ENCODE assay signal across 18 cellular contexts in genomic region chr3:108455212-108455705, GRCh38. TPM values are rescaled to one million over a fixed set of nuclear protein-coding genes. Genes with fewer than 3 reads are reported as not detected.
DNase-seq lines count a peak whose midpoint lies in the region; ATAC-seq, FAIRE-seq and TF ChIP-seq lines count a peak whose summit lies in the region.
"Had no signal": no experiment of that assay in that cellular context is flagged by ENCODE, and none has a peak within 500 bp of the region (broad histone marks: within the 10 kb centered on the region; RNA-seq: fewer than 3 reads in every experiment).

No MANE protein-coding gene starts in this region.

- DNase-seq in ELR (ENCODE audit: low read depth) (peak; percentile 57), IMR-90 (peak; percentile 41), astrocyte (ENCODE audit: low read depth) (peak; percentile 20), endothelial cell of umbilical vein (ENCODE audit: low read depth, low spot score) (peak; percentile 36), NCI-H748 (lab: John Stamatoyannopoulos, UW; ENCODE audit: unreplicated experiment) (no peak), HTR-8/SVneo (ENCODE audit: insufficient read length, low spot score) (no peak), NCI-H2171 (lab: John Stamatoyannopoulos, UW) (no peak), NCI-H1417 (lab: John Stamatoyannopoulos, UW) (no peak)
- DNase-seq: C1 segment of cervical spinal cord; Calu3; CD4-positive, alpha-beta T cell; DMS 273 treated with DMSO at 0.1 percent for 48 hours; HFFc6 had no signal

- FAIRE-seq in astrocyte (lab: Jason Lieb, UNC) (peak; percentile 56), endothelial cell of umbilical vein (lab: Jason Lieb, UNC) (no peak), HTR-8/SVneo (lab: Jason Lieb, UNC) (no peak)
- FAIRE-seq: GM12891, H1 had no signal

- H3K4me3 Mint-ChIP-seq in astrocyte (ENCODE audit: unreplicated experiment) = no peak overlapping the region
- H3K4me3 Mint-ChIP-seq: B cell; CD4-positive, alpha-beta T cell; HFFc6; IgD-negative memory B cell had no signal

- TF ChIP-seq CTCF in IMR-90 (conservative IDR thresholded peaks at IDR 0.05; ENCODE audit: low read depth, low read length) (no peak), astrocyte (IDR thresholded peaks at IDR 0.05; ENCODE audit: insufficient read depth, low read depth, low read length) (no peak), endothelial cell of umbilical vein (IDR thresholded peaks at IDR 0.05; ENCODE audit: extremely low read depth in 1 of 2, insufficient read depth in 1 of 2, low read depth in 1 of 2, low read length in 2 of 2) (no peak)

- no peak overlapping the region for H2AK5ac ChIP-seq in IMR-90 (ENCODE audit: low read depth, low read length)

- WGBS in IMR-90 (ENCODE audit: extremely low coverage in 2 of 2, insufficient read length in 1 of 2), 2 experiments = 67% methylated on average over 1 of the region's 2 CpGs; no CpG with 5 or more reads in 1 of the 2 experiments

- H4K91ac ChIP-seq in IMR-90 (ENCODE audit: insufficient read depth, low read depth, low read length) = no peak overlapping the region

- TF ChIP-seq POLR2A in IMR-90 (IDR thresholded peaks at IDR 0.05; ENCODE audit: low read depth, low read length) = no peak
- TF ChIP-seq POLR2A in endothelial cell of umbilical vein (IDR thresholded peaks at IDR 0.05; ENCODE audit: low read depth, low read length) = no peak

- H3K36me3 ChIP-seq in IMR-90 (ENCODE audit: control insufficient read depth, insufficient read depth, low read length) = no peaks in the 10 kb centered on the region
- H3K36me3 ChIP-seq in astrocyte (ENCODE audit: insufficient read depth, low read length) = no peaks in the 10 kb centered on the region
- H3K36me3 ChIP-seq in endothelial cell of umbilical vein (ENCODE audit: control insufficient read depth in 2 of 2, extremely low read depth in 1 of 2, insufficient read depth in 2 of 2, low read length in 2 of 2) = no peaks in the 10 kb centered on the region
- H3K36me3 ChIP-seq: HAP-1 had no signal

- no peak overlapping the region for H3K4ac ChIP-seq in IMR-90 (ENCODE audit: low read depth, low read length)

- H3K9ac ChIP-seq in IMR-90 (ENCODE audit: low read depth, low read length) (no peak overlapping the region), astrocyte (ENCODE audit: low read length) (no peak overlapping the region), endothelial cell of umbilical vein (replicated peaks; ENCODE audit: extremely low read depth, insufficient read depth, low read length) (no peak overlapping the region)

- H3K9me1 ChIP-seq in IMR-90 (ENCODE audit: insufficient read depth, low read length) (no peaks in the 10 kb centered on the region), endothelial cell of umbilical vein (replicated peaks; ENCODE audit: control insufficient read depth, extremely low read depth, insufficient read depth, low read length) (no peaks in the 10 kb centered on the region)

- H3K4me2 ChIP-seq in IMR-90 (ENCODE audit: low read depth, low read length) (peak overlapping the region; percentile 30; the same call in 1 of the 2 replicates), astrocyte (ENCODE audit: low read length) (no peak overlapping the region), endothelial cell of umbilical vein (ENCODE audit: insufficient read depth, low read length) (no peak overlapping the region)

- ATAC-seq in IMR-90 (ENCODE audit: low read depth) = no peak

- no peak overlapping the region for H2AK9ac ChIP-seq in IMR-90 (replicated peaks; ENCODE audit: low read depth, low read length, poor library complexity)

- H2AFZ ChIP-seq in IMR-90 (replicated peaks; ENCODE audit: low read length, poor library complexity) = no peak overlapping the region
- no peak overlapping the region for H2AFZ ChIP-seq in astrocyte (ENCODE audit: low read depth, low read length)
- no peak overlapping the region for H2AFZ ChIP-seq in endothelial cell of umbilical vein (ENCODE audit: low read depth, low read length)

- no peak overlapping the region for H2BK120ac ChIP-seq in IMR-90 (ENCODE audit: low read depth, low read length)

- no peak overlapping the region for H3K14ac ChIP-seq in IMR-90 (replicated peaks; ENCODE audit: low read depth, low read length)

- in situ Hi-C loops in IMR-90 (cut with MboI; ENCODE audit: low sequenced_read_pairs) = no loop called here

- POLR2A ChIA-PET in IMR-90 (lab: Charles Lee; ENCODE audit: unreplicated experiment) (no interaction called here), endothelial cell of umbilical vein (lab: Charles Lee) (interaction anchor here (0.7 kb wide), 1 partner anchor 597 kb away, joined by 3 read pairs; no protein-coding TSS in a partner anchor)

- no peak overlapping the region for H2BK15ac ChIP-seq in IMR-90 (ENCODE audit: low read depth, low read length)

- no peaks in the 10 kb centered on the region for H3K79me2 ChIP-seq in astrocyte (ENCODE audit: insufficient read depth, low read length)
- H3K79me2 ChIP-seq in endothelial cell of umbilical vein (ENCODE audit: control insufficient read depth, insufficient read depth, low read length) = no peaks in the 10 kb centered on the region

- CTCF ChIA-PET in IMR-90 (lab: Yijun Ruan, JAX) = interaction anchor here (0.9 kb wide), 1 partner anchor 11 kb away, joined by 3 read pairs; no protein-coding TSS in a partner anchor
- CTCF ChIA-PET in endothelial cell of umbilical vein (lab: Charles Lee) = interaction anchor here (0.7 to 1.4 kb wide), 3 partner anchors 23 to 419 kb away, joined by 3 to 10 read pairs (median 3); no protein-coding TSS in a partner anchor

- no peaks in the 10 kb centered on the region for H3K4me1 Mint-ChIP-seq in astrocyte (ENCODE audit: low read depth, unreplicated experiment)
- H3K4me1 Mint-ChIP-seq: B cell, IgD-negative memory B cell had no signal

- H3K4me3 ChIP-seq in IMR-90 (ENCODE audit: insufficient read depth, low read depth, low read length) (no peak overlapping the region), astrocyte (ENCODE audit: insufficient read depth, low read depth, low read length) (no peak overlapping the region), endothelial cell of umbilical vein (replicated peaks in 1 of 3; ENCODE audit: insufficient read depth in 1 of 3, low read depth in 1 of 3, low read length in 3 of 3) (no peak overlapping the region)
- H3K4me3 ChIP-seq: HAP-1 had no signal

- peak overlapping the region; percentile 27; the same call in 1 of the 2 replicates for H3K18ac ChIP-seq in IMR-90 (ENCODE audit: low read depth, low read length)

- H3K27ac ChIP-seq in IMR-90 (ENCODE audit: insufficient read depth, low read length) (no peak overlapping the region), astrocyte (ENCODE audit: low read depth, low read length) (no peak overlapping the region), endothelial cell of umbilical vein (ENCODE audit: insufficient read depth, low read depth, low read length) (no peak overlapping the region)

- no peaks in the 10 kb centered on the region for H3K36me3 Mint-ChIP-seq in astrocyte (ENCODE audit: low read depth, unreplicated experiment)

- H2BK20ac ChIP-seq in IMR-90 (ENCODE audit: low read depth, low read length) = no peak overlapping the region

- BruUV-seq in IMR-90 (replicated peaks; lab: Mats Ljungman, UMichigan) = no TSS peak
- BruUV-seq in endothelial cell of umbilical vein (replicated peaks; lab: Mats Ljungman, UMichigan) = no TSS peak

- H4K8ac ChIP-seq in IMR-90 (ENCODE audit: low read depth in 2 of 2, low read length in 2 of 2) = no peak overlapping the region

- H4K20me1 ChIP-seq in IMR-90 (ENCODE audit: insufficient read depth, low read length) (no peaks in the 10 kb centered on the region), astrocyte (ENCODE audit: insufficient read depth, low read length) (no peaks in the 10 kb centered on the region), endothelial cell of umbilical vein (replicated peaks; ENCODE audit: control insufficient read depth, extremely low read depth, insufficient read depth, low read length) (no peaks in the 10 kb centered on the region)

- peaks cover 2% of the 10 kb centered on the region for H3K4me1 ChIP-seq in IMR-90 (ENCODE audit: control insufficient read depth, insufficient read depth, low read length)
- H3K4me1 ChIP-seq in astrocyte (ENCODE audit: insufficient read depth, low read length) = peaks cover 7% of the 10 kb centered on the region
- peaks cover 4% of the 10 kb centered on the region for H3K4me1 ChIP-seq in endothelial cell of umbilical vein (ENCODE audit: control insufficient read depth, extremely low read depth, insufficient read depth, low read length)
- H3K4me1 ChIP-seq: HAP-1 had no signal

- no peak for TF ChIP-seq RAD21 in IMR-90 (IDR thresholded peaks at IDR 0.05; ENCODE audit: low read length)

- no peaks in the 10 kb centered on the region for H3K9me3 Mint-ChIP-seq in astrocyte (ENCODE audit: unreplicated experiment)
- H3K9me3 Mint-ChIP-seq: HFFc6 had no signal

- no peak overlapping the region for H4K5ac ChIP-seq in IMR-90 (ENCODE audit: low read depth, low read length)

- H3K23ac ChIP-seq in IMR-90 (ENCODE audit: low read depth, low read length) = no peak overlapping the region

- H3K27me3 ChIP-seq in IMR-90 (ENCODE audit: control insufficient read depth, insufficient read depth, low read length) (no peaks in the 10 kb centered on the region), astrocyte (ENCODE audit: insufficient read depth, low read length) (no peaks in the 10 kb centered on the region), endothelial cell of umbilical vein (ENCODE audit: control insufficient read depth in 2 of 2, insufficient read depth in 2 of 2, low read length in 2 of 2) (no peaks in the 10 kb centered on the region)

- dilution Hi-C loops in IMR-90 (cut with HindIII; ENCODE audit: low sequenced_read_pairs, unreplicated experiment) (no loop called here), endothelial cell of umbilical vein (cut with MboI; ENCODE audit: extremely low pct_ligation_motif_present, low sequenced_read_pairs) (no loop called here)

- H3K27me3 Mint-ChIP-seq in astrocyte (ENCODE audit: low read depth, unreplicated experiment) = no peaks in the 10 kb centered on the region
- H3K27me3 Mint-ChIP-seq: B cell had no signal

- H3K9me3 ChIP-seq in IMR-90 (ENCODE audit: control insufficient read depth, insufficient read depth, low read length) = no peaks in the 10 kb centered on the region
- no peaks in the 10 kb centered on the region for H3K9me3 ChIP-seq in astrocyte (ENCODE audit: insufficient read depth, low read depth, low read length)
- H3K9me3 ChIP-seq in endothelial cell of umbilical vein (replicated peaks; ENCODE audit: control insufficient read depth, insufficient read depth, low read length) = no peaks in the 10 kb centered on the region
- H3K9me3 ChIP-seq: HAP-1 had no signal

- intact Hi-C loops in IMR-90 (cut with micrococcal nuclease) (no loop called here), endothelial cell of umbilical vein (cut with micrococcal nuclease) (no loop called here)

- no peak overlapping the region for H3K56ac ChIP-seq in IMR-90 (ENCODE audit: extremely low read depth, insufficient read depth, low read length)

- no peak overlapping the region for H2BK5ac ChIP-seq in IMR-90 (ENCODE audit: low read depth, low read length, poor library complexity, severe bottlenecking)

- no peaks in the 10 kb centered on the region for H3K79me1 ChIP-seq in IMR-90 (ENCODE audit: low read depth in 1 of 2, low read length in 2 of 2)

- no peak overlapping the region for H3K27ac Mint-ChIP-seq in astrocyte (ENCODE audit: unreplicated experiment)
- H3K27ac Mint-ChIP-seq: B cell; CD4-positive, alpha-beta T cell; IgD-negative memory B cell had no signal

RNA-seq across cellular contexts. Expression of gene MYH15, which starts 55.1 kb away (rescaled TPM):
- 0.28 and 0.36 TPM in 2 replicates for total RNA-seq in IMR-90 (2012; rRNA removed)
- polyA plus RNA-seq in IMR-90 (2012; rRNA removed) = 0.09 and 0.10 TPM in 2 replicates
- polyA plus RNA-seq in IMR-90 (2012; cell fraction: cytosol; rRNA removed) = 0.03 TPM in 1 of 2 replicates, not detected in the other
- 0.07 and 0.14 TPM in 2 replicates for polyA plus RNA-seq in IMR-90 (2012; cell fraction: nucleus; rRNA removed; ENCODE audit: low replicate concordance)
- total RNA-seq in astrocyte = 0.36 and 0.59 TPM in 2 replicates
- 0.14 and 0.27 TPM in 2 replicates for total RNA-seq in endothelial cell of umbilical vein
- not detected in 2 replicates for polyA plus RNA-seq in endothelial cell of umbilical vein
- 0.01 and 0.03 TPM in 2 replicates for polyA plus RNA-seq in endothelial cell of umbilical vein (2011; cell fraction: cytosol; rRNA removed)
- 0.14 and 0.26 TPM in 2 replicates for polyA plus RNA-seq in endothelial cell of umbilical vein (2011; cell fraction: nucleus; rRNA removed)
- 0.15 and 0.28 TPM in 2 replicates for polyA plus RNA-seq in endothelial cell of umbilical vein (2012)
- not detected in 2 replicates for polyA minus RNA-seq in endothelial cell of umbilical vein
- not detected for polyA minus RNA-seq in endothelial cell of umbilical vein (2011; cell fraction: cytosol; rRNA and poly(A)+ RNA removed)
- polyA minus RNA-seq in endothelial cell of umbilical vein (2011; cell fraction: nucleus; rRNA and poly(A)+ RNA removed) = 0.14 and 0.24 TPM in 2 replicates
- total RNA-seq: B cell, H1 had no signal
- polyA plus RNA-seq: IgD-negative memory B cell had no signal

Comparison
In these comparisons a context has a peak if more than half of its experiments do, and no peak if none do; other contexts are left out.
1. DNase-seq: peak in ELR (single experiment), IMR-90 (single experiment), astrocyte (single experiment) and endothelial cell of umbilical vein (single experiment); none in NCI-H748 (single experiment), HTR-8/SVneo (single experiment), NCI-H2171 (single experiment) and NCI-H1417 (0 of 3).